ENCODE assay signal across 1 cellular context in the genomic region with DNA sequence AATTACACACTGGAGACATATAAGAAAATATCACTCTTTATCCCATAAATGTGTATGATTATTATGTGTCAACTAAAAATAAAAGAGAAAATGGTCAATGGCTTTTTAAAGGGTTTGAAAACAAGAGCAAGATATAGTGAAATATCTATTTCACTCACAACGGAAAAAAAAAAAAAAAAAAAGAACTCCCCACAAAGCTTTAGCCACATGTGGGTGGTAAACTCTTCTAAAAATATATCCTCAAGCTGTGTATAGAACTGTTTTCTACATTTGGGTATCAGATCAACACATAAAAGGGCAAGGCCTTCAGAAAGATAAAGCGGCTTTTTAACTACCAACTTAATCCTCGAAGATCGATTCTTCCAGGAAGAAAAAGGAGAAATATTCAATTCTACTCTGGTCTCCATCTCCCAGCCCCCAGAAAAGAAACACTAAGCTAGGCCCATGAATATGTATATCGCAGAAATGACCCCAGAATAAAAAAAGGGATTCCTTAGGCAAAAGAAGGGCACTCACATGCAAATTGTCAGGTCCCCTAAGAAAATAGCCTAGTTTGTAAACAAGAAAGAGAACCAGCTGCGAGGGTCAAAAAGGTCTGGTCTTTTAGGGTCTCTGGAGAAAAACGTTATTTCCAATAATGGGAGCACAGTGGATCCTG.
TF ChIP-seq lines count a peak whose summit lies in the region.

No MANE protein-coding gene starts in this region.

TF ChIP-seq in WTC11, 78 proteins besides CTCF, POLR2A, EP300 and RAD21 (continued from another document):
- TF ChIP-seq ZNF281 (CRISPR knock-in tag; IDR thresholded peaks at IDR 0.05) (no peak), ZNF219 (CRISPR knock-in tag; IDR thresholded peaks at IDR 0.05; ENCODE audit: borderline replicate concordance) (no peak), ESRRA (CRISPR knock-in tag; IDR thresholded peaks at IDR 0.05; ENCODE audit: borderline replicate concordance) (no peak), USF1 (CRISPR knock-in tag; IDR thresholded peaks at IDR 0.05) (no peak), FOXP4 (CRISPR knock-in tag; IDR thresholded peaks at IDR 0.05) (peak; percentile 49; the same call in 1 of the 2 replicates), CREM (CRISPR knock-in tag; IDR thresholded peaks at IDR 0.05) (no peak), ZBTB21 (CRISPR knock-in tag; IDR thresholded peaks at IDR 0.05; ENCODE audit: borderline replicate concordance) (no peak), CBFB (CRISPR knock-in tag; IDR thresholded peaks at IDR 0.05; ENCODE audit: low read depth) (no peak), FOXJ3 (CRISPR knock-in tag; IDR thresholded peaks at IDR 0.05; ENCODE audit: borderline replicate concordance) (no peak), ZNF416 (CRISPR knock-in tag; IDR thresholded peaks at IDR 0.05) (no peak), GRHL2 (CRISPR knock-in tag; IDR thresholded peaks at IDR 0.05; ENCODE audit: insufficient replicate concordance, severe bottlenecking) (no peak), FOXK1 (CRISPR knock-in tag; IDR thresholded peaks at IDR 0.05) (peak; percentile 70), SP1 (CRISPR knock-in tag; conservative IDR thresholded peaks at IDR 0.05) (0 out of 2 replicates have a peak, but pooled peaks have one; percentile 35), FOXP1 (CRISPR knock-in tag; IDR thresholded peaks at IDR 0.05; ENCODE audit: borderline replicate concordance) (no peak), HMGXB4 (CRISPR knock-in tag; IDR thresholded peaks at IDR 0.05) (no peak), PRDM15 (CRISPR knock-in tag; IDR thresholded peaks at IDR 0.05) (no peak), ZNF425 (CRISPR knock-in tag; conservative IDR thresholded peaks at IDR 0.05) (no peak), JUN (CRISPR knock-in tag; IDR thresholded peaks at IDR 0.05) (no peak)
- TF ChIP-seq, protein P1, sequence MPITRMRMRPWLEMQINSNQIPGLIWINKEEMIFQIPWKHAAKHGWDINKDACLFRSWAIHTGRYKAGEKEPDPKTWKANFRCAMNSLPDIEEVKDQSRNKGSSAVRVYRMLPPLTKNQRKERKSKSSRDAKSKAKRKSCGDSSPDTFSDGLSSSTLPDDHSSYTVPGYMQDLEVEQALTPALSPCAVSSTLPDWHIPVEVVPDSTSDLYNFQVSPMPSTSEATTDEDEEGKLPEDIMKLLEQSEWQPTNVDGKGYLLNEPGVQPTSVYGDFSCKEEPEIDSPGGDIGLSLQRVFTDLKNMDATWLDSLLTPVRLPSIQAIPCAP (CRISPR knock-in tag; IDR thresholded peaks at IDR 0.05) = no peak
- TF ChIP-seq, protein P2, sequence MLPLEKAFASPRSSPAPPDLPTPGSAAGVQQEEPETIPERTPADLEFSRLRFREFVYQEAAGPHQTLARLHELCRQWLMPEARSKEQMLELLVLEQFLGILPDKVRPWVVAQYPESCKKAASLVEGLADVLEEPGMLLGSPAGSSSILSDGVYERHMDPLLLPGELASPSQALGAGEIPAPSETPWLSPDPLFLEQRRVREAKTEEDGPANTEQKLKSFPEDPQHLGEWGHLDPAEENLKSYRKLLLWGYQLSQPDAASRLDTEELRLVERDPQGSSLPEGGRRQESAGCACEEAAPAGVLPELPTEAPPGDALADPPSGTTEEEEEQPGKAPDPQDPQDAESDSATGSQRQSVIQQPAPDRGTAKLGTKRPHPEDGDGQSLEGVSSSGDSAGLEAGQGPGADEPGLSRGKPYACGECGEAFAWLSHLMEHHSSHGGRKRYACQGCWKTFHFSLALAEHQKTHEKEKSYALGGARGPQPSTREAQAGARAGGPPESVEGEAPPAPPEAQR (CRISPR knock-in tag; IDR thresholded peaks at IDR 0.05) = no peak
- TF ChIP-seq, protein P3, sequence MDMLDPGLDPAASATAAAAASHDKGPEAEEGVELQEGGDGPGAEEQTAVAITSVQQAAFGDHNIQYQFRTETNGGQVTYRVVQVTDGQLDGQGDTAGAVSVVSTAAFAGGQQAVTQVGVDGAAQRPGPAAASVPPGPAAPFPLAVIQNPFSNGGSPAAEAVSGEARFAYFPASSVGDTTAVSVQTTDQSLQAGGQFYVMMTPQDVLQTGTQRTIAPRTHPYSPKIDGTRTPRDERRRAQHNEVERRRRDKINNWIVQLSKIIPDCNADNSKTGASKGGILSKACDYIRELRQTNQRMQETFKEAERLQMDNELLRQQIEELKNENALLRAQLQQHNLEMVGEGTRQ (CRISPR knock-in tag; IDR thresholded peaks at IDR 0.05) = no peak
- TF ChIP-seq, protein P4, sequence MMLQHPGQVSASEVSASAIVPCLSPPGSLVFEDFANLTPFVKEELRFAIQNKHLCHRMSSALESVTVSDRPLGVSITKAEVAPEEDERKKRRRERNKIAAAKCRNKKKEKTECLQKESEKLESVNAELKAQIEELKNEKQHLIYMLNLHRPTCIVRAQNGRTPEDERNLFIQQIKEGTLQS (CRISPR knock-in tag; conservative IDR thresholded peaks at IDR 0.05) = no peak
- TF ChIP-seq, protein P5, sequence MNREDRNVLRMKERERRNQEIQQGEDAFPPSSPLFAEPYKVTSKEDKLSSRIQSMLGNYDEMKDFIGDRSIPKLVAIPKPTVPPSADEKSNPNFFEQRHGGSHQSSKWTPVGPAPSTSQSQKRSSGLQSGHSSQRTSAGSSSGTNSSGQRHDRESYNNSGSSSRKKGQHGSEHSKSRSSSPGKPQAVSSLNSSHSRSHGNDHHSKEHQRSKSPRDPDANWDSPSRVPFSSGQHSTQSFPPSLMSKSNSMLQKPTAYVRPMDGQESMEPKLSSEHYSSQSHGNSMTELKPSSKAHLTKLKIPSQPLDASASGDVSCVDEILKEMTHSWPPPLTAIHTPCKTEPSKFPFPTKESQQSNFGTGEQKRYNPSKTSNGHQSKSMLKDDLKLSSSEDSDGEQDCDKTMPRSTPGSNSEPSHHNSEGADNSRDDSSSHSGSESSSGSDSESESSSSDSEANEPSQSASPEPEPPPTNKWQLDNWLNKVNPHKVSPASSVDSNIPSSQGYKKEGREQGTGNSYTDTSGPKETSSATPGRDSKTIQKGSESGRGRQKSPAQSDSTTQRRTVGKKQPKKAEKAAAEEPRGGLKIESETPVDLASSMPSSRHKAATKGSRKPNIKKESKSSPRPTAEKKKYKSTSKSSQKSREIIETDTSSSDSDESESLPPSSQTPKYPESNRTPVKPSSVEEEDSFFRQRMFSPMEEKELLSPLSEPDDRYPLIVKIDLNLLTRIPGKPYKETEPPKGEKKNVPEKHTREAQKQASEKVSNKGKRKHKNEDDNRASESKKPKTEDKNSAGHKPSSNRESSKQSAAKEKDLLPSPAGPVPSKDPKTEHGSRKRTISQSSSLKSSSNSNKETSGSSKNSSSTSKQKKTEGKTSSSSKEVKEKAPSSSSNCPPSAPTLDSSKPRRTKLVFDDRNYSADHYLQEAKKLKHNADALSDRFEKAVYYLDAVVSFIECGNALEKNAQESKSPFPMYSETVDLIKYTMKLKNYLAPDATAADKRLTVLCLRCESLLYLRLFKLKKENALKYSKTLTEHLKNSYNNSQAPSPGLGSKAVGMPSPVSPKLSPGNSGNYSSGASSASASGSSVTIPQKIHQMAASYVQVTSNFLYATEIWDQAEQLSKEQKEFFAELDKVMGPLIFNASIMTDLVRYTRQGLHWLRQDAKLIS (CRISPR knock-in tag; IDR thresholded peaks at IDR 0.05; ENCODE audit: borderline replicate concordance) = no peak
- TF ChIP-seq, protein P6, sequence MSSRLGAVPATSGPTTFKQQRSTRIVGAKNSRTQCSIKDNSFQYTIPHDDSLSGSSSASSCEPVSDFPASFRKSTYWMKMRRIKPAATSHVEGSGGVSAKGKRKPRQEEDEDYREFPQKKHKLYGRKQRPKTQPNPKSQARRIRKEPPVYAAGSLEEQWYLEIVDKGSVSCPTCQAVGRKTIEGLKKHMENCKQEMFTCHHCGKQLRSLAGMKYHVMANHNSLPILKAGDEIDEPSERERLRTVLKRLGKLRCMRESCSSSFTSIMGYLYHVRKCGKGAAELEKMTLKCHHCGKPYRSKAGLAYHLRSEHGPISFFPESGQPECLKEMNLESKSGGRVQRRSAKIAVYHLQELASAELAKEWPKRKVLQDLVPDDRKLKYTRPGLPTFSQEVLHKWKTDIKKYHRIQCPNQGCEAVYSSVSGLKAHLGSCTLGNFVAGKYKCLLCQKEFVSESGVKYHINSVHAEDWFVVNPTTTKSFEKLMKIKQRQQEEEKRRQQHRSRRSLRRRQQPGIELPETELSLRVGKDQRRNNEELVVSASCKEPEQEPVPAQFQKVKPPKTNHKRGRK (CRISPR knock-in tag; IDR thresholded peaks at IDR 0.05; ENCODE audit: borderline replicate concordance) = no peak
